10 cellular contexts compared by ENCODE assay signal in genomic region chr22:39212721-39213376, GRCh38. TPM values are rescaled to one million over a fixed set of nuclear protein-coding genes. Genes with fewer than 3 reads are reported as not detected.
DNase-seq lines count a peak whose midpoint lies in the region; ATAC-seq and TF ChIP-seq lines count a peak whose summit lies in the region.
"Had no signal": no experiment of that assay in that cellular context is flagged by ENCODE, and none has a peak within 500 bp of the region (broad histone marks: within the 10 kb centered on the region; RNA-seq: fewer than 3 reads in every experiment).

No MANE protein-coding gene starts in this region.

- H3K36me3 ChIP-seq in sigmoid colon: no peaks in the 10 kb centered on the region
- no peaks in the 10 kb centered on the region for H3K36me3 ChIP-seq in prostate gland

- peaks cover 3% of the 10 kb centered on the region for H3K4me1 Mint-ChIP-seq in activated CD4-positive, alpha-beta memory T cell treated with anti-CD3 and anti-CD28 coated beads for 36 hours (ENCODE audit: low read depth)
- peaks cover 4% of the 10 kb centered on the region for H3K4me1 Mint-ChIP-seq in activated CD4-positive, alpha-beta memory T cell treated with anti-CD3 and anti-CD28 coated beads, Interleukin-2, amount 10 ng/mL, durations not matched to agents 7 days and 5 days

- no peak overlapping the region for H3K27ac Mint-ChIP-seq in activated CD4-positive, alpha-beta memory T cell treated with anti-CD3 and anti-CD28 coated beads for 36 hours
- no peak overlapping the region for H3K27ac Mint-ChIP-seq in activated CD4-positive, alpha-beta memory T cell treated with anti-CD3 and anti-CD28 coated beads, Interleukin-2, amount 10 ng/mL, durations not matched to agents 7 days and 5 days
- H3K27ac Mint-ChIP-seq: activated CD8-positive, alpha-beta T cell treated with anti-CD3 and anti-CD28 coated beads for 36 hours had no signal

- H3K4me3 Mint-ChIP-seq in activated CD4-positive, alpha-beta memory T cell treated with anti-CD3 and anti-CD28 coated beads for 36 hours: no peak overlapping the region
- no peak overlapping the region for H3K4me3 Mint-ChIP-seq in activated CD4-positive, alpha-beta memory T cell treated with anti-CD3 and anti-CD28 coated beads, Interleukin-2, amount 10 ng/mL, durations not matched to agents 7 days and 5 days
- H3K4me3 Mint-ChIP-seq: activated CD8-positive, alpha-beta T cell treated with anti-CD3 and anti-CD28 coated beads for 36 hours had no signal

- no peak for ATAC-seq in HG02973 (IDR thresholded peaks at IDR 0.05; ENCODE audit: unreplicated experiment)
- no peak for ATAC-seq in HG02588 (IDR thresholded peaks at IDR 0.05; ENCODE audit: unreplicated experiment)
- ATAC-seq: activated CD8-positive, alpha-beta T cell treated with anti-CD3 and anti-CD28 coated beads for 36 hours had no signal

- 71 to 74% methylated on average over 12 of the region's 12 CpGs for WGBS in sigmoid colon, 2 donors
- 79% methylated on average over 12 of the region's 12 CpGs for WGBS in prostate gland

- DNase-seq in activated CD4-positive, alpha-beta memory T cell treated with anti-CD3 and anti-CD28 coated beads for 36 hours: peak; percentile 5
- no peak for DNase-seq in activated CD4-positive, alpha-beta memory T cell treated with anti-CD3 and anti-CD28 coated beads, Interleukin-2, amount 10 ng/mL, durations not matched to agents 7 days and 5 days
- DNase-seq in NB4 (ENCODE audit: low read depth): peak; percentile 44
- DNase-seq in epithelial cell of esophagus (ENCODE audit: low read depth): peak; percentile 51
- DNase-seq in sigmoid colon: peak; percentile 40
- no peak for DNase-seq in prostate gland (ENCODE audit: low spot score)
- DNase-seq: activated CD8-positive, alpha-beta T cell treated with anti-CD3 and anti-CD28 coated beads for 36 hours; cerebellar nuclear complex had no signal

- CTCF ChIA-PET in activated CD4-positive, alpha-beta memory T cell treated with anti-CD3 and anti-CD28 coated beads for 36 hours (lab: Charles Lee): interaction anchor here (0.6 to 0.7 kb wide), 2 partner anchors 816 to 1182 kb away, joined by 3 to 7 read pairs; no protein-coding TSS in a partner anchor
- CTCF ChIA-PET in activated CD4-positive, alpha-beta memory T cell treated with anti-CD3 and anti-CD28 coated beads, Interleukin-2, amount 10 ng/mL, durations not matched to agents 7 days and 5 days (lab: Charles Lee): no interaction called here

- H3K9me3 Mint-ChIP-seq in activated CD4-positive, alpha-beta memory T cell treated with anti-CD3 and anti-CD28 coated beads for 36 hours: no peaks in the 10 kb centered on the region
- no peaks in the 10 kb centered on the region for H3K9me3 Mint-ChIP-seq in activated CD4-positive, alpha-beta memory T cell treated with anti-CD3 and anti-CD28 coated beads, Interleukin-2, amount 10 ng/mL, durations not matched to agents 7 days and 5 days

- no peaks in the 10 kb centered on the region for H3K9me3 ChIP-seq in sigmoid colon
- no peaks in the 10 kb centered on the region for H3K9me3 ChIP-seq in prostate gland

- H3K27me3 Mint-ChIP-seq in activated CD4-positive, alpha-beta memory T cell treated with anti-CD3 and anti-CD28 coated beads for 36 hours: peaks cover 11% of the 10 kb centered on the region
- H3K27me3 Mint-ChIP-seq in activated CD4-positive, alpha-beta memory T cell treated with anti-CD3 and anti-CD28 coated beads, Interleukin-2, amount 10 ng/mL, durations not matched to agents 7 days and 5 days: peaks cover 35% of the 10 kb centered on the region

- POLR2A ChIA-PET in activated CD4-positive, alpha-beta memory T cell treated with anti-CD3 and anti-CD28 coated beads for 36 hours (lab: Charles Lee): no interaction called here
- POLR2A ChIA-PET in activated CD4-positive, alpha-beta memory T cell treated with anti-CD3 and anti-CD28 coated beads, Interleukin-2, amount 10 ng/mL, durations not matched to agents 7 days and 5 days (lab: Charles Lee): no interaction called here

- TF ChIP-seq POLR2A in NB4 (IDR thresholded peaks at IDR 0.05; ENCODE audit: extremely low read depth, insufficient read length) (no peak), sigmoid colon (IDR thresholded peaks at IDR 0.05) (no peak), prostate gland (IDR thresholded peaks at IDR 0.05) (no peak)

- peaks cover 0 to 9% (median 0%) of the 10 kb centered on the region in 3 donors for H3K27me3 ChIP-seq in sigmoid colon
- H3K27me3 ChIP-seq in prostate gland (replicated peaks; ENCODE audit: insufficient read depth): no peaks in the 10 kb centered on the region

- H3K4me3 ChIP-seq in NB4 (ENCODE audit: low read depth, low read length): no peak overlapping the region
- H3K4me3 ChIP-seq in epithelial cell of esophagus (ENCODE audit: low read length): no peak overlapping the region
- no peak overlapping the region for H3K4me3 ChIP-seq in sigmoid colon
- no peak overlapping the region for H3K4me3 ChIP-seq in prostate gland

- H3K4me1 ChIP-seq in sigmoid colon: no peaks in the 10 kb centered on the region
- H3K4me1 ChIP-seq in prostate gland (replicated peaks): no peaks in the 10 kb centered on the region

- intact Hi-C loops in activated CD4-positive, alpha-beta memory T cell treated with anti-CD3 and anti-CD28 coated beads for 36 hours (cut with micrococcal nuclease): no loop called here
- intact Hi-C loops in sigmoid colon (cut with DNase I) (no loop called here), prostate gland (cut with DNase I) (no loop called here)

- TF ChIP-seq CTCF in NB4 (IDR thresholded peaks at IDR 0.05; ENCODE audit: low read depth, low read length) (peak; percentile 9), epithelial cell of esophagus (IDR thresholded peaks at IDR 0.05; ENCODE audit: insufficient read depth, low read depth, low read length, missing control alignments) (no peak), sigmoid colon (IDR thresholded peaks at IDR 0.05) (no peak), prostate gland (IDR thresholded peaks at IDR 0.05) (no peak)

- no peaks in the 10 kb centered on the region for H3K36me3 Mint-ChIP-seq in activated CD4-positive, alpha-beta memory T cell treated with anti-CD3 and anti-CD28 coated beads for 36 hours
- H3K36me3 Mint-ChIP-seq in activated CD4-positive, alpha-beta memory T cell treated with anti-CD3 and anti-CD28 coated beads, Interleukin-2, amount 10 ng/mL, durations not matched to agents 7 days and 5 days (ENCODE audit: low read depth): no peaks in the 10 kb centered on the region

- no peak for TF ChIP-seq EP300 in sigmoid colon (IDR thresholded peaks at IDR 0.05)

- no peak overlapping the region for H3K27ac ChIP-seq in sigmoid colon
- no peak overlapping the region for H3K27ac ChIP-seq in prostate gland

RNA-seq across cellular contexts. Expression of gene PDGFB, which starts 31.9 kb away (rescaled TPM):
- 10 to 100 TPM; 11.7 to 13.3 TPM for total RNA-seq in activated CD4-positive, alpha-beta memory T cell treated with anti-CD3 and anti-CD28 coated beads for 36 hours
- total RNA-seq in activated CD4-positive, alpha-beta memory T cell treated with anti-CD3 and anti-CD28 coated beads, Interleukin-2, amount 10 ng/mL, durations not matched to agents 7 days and 5 days: 1 to 10 TPM; 6.4 to 6.5 TPM
- total RNA-seq in sigmoid colon (1 to 10 TPM; 3.1 to 9.6 (median 7.4) TPM), prostate gland (10 to 100 TPM in 1 of 2 donors, 1 to 10 TPM in 1; 9.9 to 16.4 TPM)
- 1 to 10 TPM; 1.4 to 5.5 (median 2.4) TPM for polyA plus RNA-seq in sigmoid colon

Comparison
In these comparisons a context has a peak if more than half of its experiments do, and no peak if none do; other contexts are left out.
1. DNase-seq: peak in activated CD4-positive, alpha-beta memory T cell treated with anti-CD3 and anti-CD28 coated beads for 36 hours (single experiment), NB4 (single experiment), epithelial cell of esophagus (single experiment) and sigmoid colon (single experiment); none in activated CD4-positive, alpha-beta memory T cell treated with anti-CD3 and anti-CD28 coated beads, Interleukin-2, amount 10 ng/mL, durations not matched to agents 7 days and 5 days (single experiment) and prostate gland (single experiment).